20 cellular contexts compared by ENCODE assay signal in genomic region chr17:14294876-14295275, GRCh38. TPM values are rescaled to one million over a fixed set of nuclear protein-coding genes. Genes with fewer than 3 reads are reported as not detected.
DNase-seq lines count a peak whose midpoint lies in the region; ATAC-seq and TF ChIP-seq lines count a peak whose summit lies in the region.
"Had no signal": no experiment of that assay in that cellular context is flagged by ENCODE, and none has a peak within 500 bp of the region (broad histone marks: within the 10 kb centered on the region; RNA-seq: fewer than 3 reads in every experiment).

No MANE protein-coding gene starts in this region.

- H3K4me3 Mint-ChIP-seq in natural killer cell (peak overlapping the region; percentile 63), T-helper 17 cell (no peak overlapping the region)
- no peak overlapping the region for H3K4me3 Mint-ChIP-seq in natural killer cell treated with Interleukin-12 subunit alpha and Interleukin-12 subunit beta and Interleukin-15 and Interleukin-18, amount 100 ng/mL, for 72 hours

- no peak overlapping the region for H3K27ac ChIP-seq in foreskin keratinocyte
- H3K27ac ChIP-seq: GM23248, KMS-11 had no signal

- no peak overlapping the region for H3K27ac Mint-ChIP-seq in natural killer cell
- H3K27ac Mint-ChIP-seq in natural killer cell treated with Interleukin-12 subunit alpha and Interleukin-12 subunit beta and Interleukin-15 and Interleukin-18, amount 100 ng/mL, for 72 hours: no peak overlapping the region
- peak overlapping the region; percentile 72 for H3K27ac Mint-ChIP-seq in T-helper 17 cell

- H3K9me3 ChIP-seq in T-helper 17 cell (ENCODE audit: control insufficient read depth, low read length, poor library complexity, severe bottlenecking): no peaks in the 10 kb centered on the region
- H3K9me3 ChIP-seq: SK-N-SH had no signal

- H3K36me3 Mint-ChIP-seq in natural killer cell (no peaks in the 10 kb centered on the region), T-helper 17 cell (ENCODE audit: low read depth) (no peaks in the 10 kb centered on the region)
- no peaks in the 10 kb centered on the region for H3K36me3 Mint-ChIP-seq in natural killer cell treated with Interleukin-12 subunit alpha and Interleukin-12 subunit beta and Interleukin-15 and Interleukin-18, amount 100 ng/mL, for 72 hours

- H3K27me3 ChIP-seq in foreskin keratinocyte: peaks cover 65% of the 10 kb centered on the region

- intact Hi-C loops in natural killer cell (cut with micrococcal nuclease): no loop called here

- ATAC-seq in natural killer cell (no peak), T-helper 17 cell (no peak), foreskin keratinocyte (no peak), GM18867 (IDR thresholded peaks at IDR 0.05; ENCODE audit: unreplicated experiment) (no peak)
- no peak for ATAC-seq in natural killer cell treated with Interleukin-12 subunit alpha and Interleukin-12 subunit beta and Interleukin-15 and Interleukin-18, amount 100 ng/mL, for 72 hours

- H3K27me3 Mint-ChIP-seq in natural killer cell (ENCODE audit: low read depth in 2 of 2): peaks cover 52 to 56% of the 10 kb centered on the region in 2 donors
- H3K27me3 Mint-ChIP-seq in natural killer cell treated with Interleukin-12 subunit alpha and Interleukin-12 subunit beta and Interleukin-15 and Interleukin-18, amount 100 ng/mL, for 72 hours: peaks cover 54 to 55% of the 10 kb centered on the region in 2 donors
- peaks cover 86% of the 10 kb centered on the region for H3K27me3 Mint-ChIP-seq in T-helper 17 cell

- no peaks in the 10 kb centered on the region for H3K4me1 ChIP-seq in foreskin keratinocyte

- DNase-seq in natural killer cell (no peak), T-helper 17 cell (no peak), foreskin keratinocyte (no peak), COLO668 (lab: John Stamatoyannopoulos, UW; ENCODE audit: unreplicated experiment) (no peak)
- no peak for DNase-seq in natural killer cell treated with Interleukin-12 subunit alpha and Interleukin-12 subunit beta and Interleukin-15 and Interleukin-18, amount 100 ng/mL, for 72 hours (ENCODE audit: low spot score)
- DNase-seq in stimulated activated CD4-positive, alpha-beta T cell treated with anti-CD3 and anti-CD28 coated beads, Interleukin-4, amount 100 ng/mL, for 24 hours: no peak
- DNase-seq: ACHN, C1 segment of cervical spinal cord, DMS 273 treated with DMSO at 0.1 percent for 48 hours, DND-41, GM23248, MV-4-11, NCI-H1694 treated with DMSO at 0.1 percent for 48 hours, NCI-H510A, NCI-H748 treated with DMSO at 0.1 percent for 48 hours, OCI-M1, SHP77, SK-N-SH had no signal

- TF ChIP-seq CTCF in natural killer cell (IDR thresholded peaks at IDR 0.05) (no peak), foreskin keratinocyte (conservative IDR thresholded peaks at IDR 0.05) (peak; percentile 17)

- H3K4me1 Mint-ChIP-seq in natural killer cell (peaks cover 43 to 44% of the 10 kb centered on the region in 2 donors), T-helper 17 cell (peaks cover 34% of the 10 kb centered on the region)
- peaks cover 32 to 36% of the 10 kb centered on the region in 2 donors for H3K4me1 Mint-ChIP-seq in natural killer cell treated with Interleukin-12 subunit alpha and Interleukin-12 subunit beta and Interleukin-15 and Interleukin-18, amount 100 ng/mL, for 72 hours (ENCODE audit: low read depth in 2 of 2)

- no peaks in the 10 kb centered on the region for H3K9me3 Mint-ChIP-seq in natural killer cell
- no peaks in the 10 kb centered on the region for H3K9me3 Mint-ChIP-seq in natural killer cell treated with Interleukin-12 subunit alpha and Interleukin-12 subunit beta and Interleukin-15 and Interleukin-18, amount 100 ng/mL, for 72 hours

RNA-seq across cellular contexts. Expression of gene HS3ST3B1, which starts 6.0 kb away (rescaled TPM):
- 10 to 100 TPM; 14.1 to 18.6 (median 17.1) TPM for total RNA-seq in natural killer cell
- 10 to 100 TPM; 13.2 to 22.0 TPM for total RNA-seq in natural killer cell treated with Interleukin-12 subunit alpha and Interleukin-12 subunit beta and Interleukin-15 and Interleukin-18, amount 100 ng/mL, for 72 hours
- 10 to 100 TPM; 13.5 to 15.4 TPM for total RNA-seq in T-helper 17 cell
- 1.8 and 2.1 TPM in 2 replicates for total RNA-seq in foreskin keratinocyte
- polyA plus RNA-seq in foreskin keratinocyte: 0.56 and 0.70 TPM in 2 replicates

RNA-seq across cellular contexts. Expression of gene CDRT15, which starts 58.2 kb away (rescaled TPM):
- not detected for total RNA-seq in natural killer cell
- total RNA-seq in natural killer cell treated with Interleukin-12 subunit alpha and Interleukin-12 subunit beta and Interleukin-15 and Interleukin-18, amount 100 ng/mL, for 72 hours: not detected
- total RNA-seq in T-helper 17 cell: not detected
- not detected in 2 replicates for total RNA-seq in foreskin keratinocyte
- polyA plus RNA-seq in foreskin keratinocyte: not detected in 2 replicates
- total RNA-seq: GM23248 had no signal
- polyA plus RNA-seq: GM23248, SK-N-SH had no signal
